2 cellular contexts compared by ENCODE assay signal in the genomic region with DNA sequence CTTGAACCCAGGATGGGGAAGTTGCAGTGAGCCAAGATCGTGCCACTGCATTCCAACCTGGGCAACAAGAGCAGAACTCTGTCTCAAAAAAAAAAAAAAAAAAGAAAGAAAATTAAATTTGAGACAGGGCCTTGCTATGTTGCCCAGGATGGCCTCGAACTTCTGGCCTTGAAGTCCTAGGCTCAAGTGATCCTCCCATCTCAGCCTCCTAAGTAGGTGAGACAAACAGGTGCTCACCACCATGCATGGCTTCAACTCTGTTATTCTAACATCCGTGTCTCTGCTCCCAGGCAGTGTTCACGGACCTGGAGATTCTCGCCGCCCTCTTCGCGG.
TF ChIP-seq lines count a peak whose summit lies in the region.

No MANE protein-coding gene starts in this region.

TF ChIP-seq in HCT116, 20 proteins besides CTCF, POLR2A, EP300 and RAD21:
- TF ChIP-seq, protein P1, sequence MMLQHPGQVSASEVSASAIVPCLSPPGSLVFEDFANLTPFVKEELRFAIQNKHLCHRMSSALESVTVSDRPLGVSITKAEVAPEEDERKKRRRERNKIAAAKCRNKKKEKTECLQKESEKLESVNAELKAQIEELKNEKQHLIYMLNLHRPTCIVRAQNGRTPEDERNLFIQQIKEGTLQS (IDR thresholded peaks at IDR 0.05) = no peak
- TF ChIP-seq POLR2AphosphoS5 (IDR thresholded peaks at IDR 0.05; ENCODE audit: low read depth, low read length) (no peak), JUND (IDR thresholded peaks at IDR 0.05) (no peak), ZNF274 (IDR thresholded peaks at IDR 0.05; ENCODE audit: low read depth, low read length) (no peak), SIN3A (IDR thresholded peaks at IDR 0.05; ENCODE audit: low read depth) (no peak)
- TF ChIP-seq, protein P2, sequence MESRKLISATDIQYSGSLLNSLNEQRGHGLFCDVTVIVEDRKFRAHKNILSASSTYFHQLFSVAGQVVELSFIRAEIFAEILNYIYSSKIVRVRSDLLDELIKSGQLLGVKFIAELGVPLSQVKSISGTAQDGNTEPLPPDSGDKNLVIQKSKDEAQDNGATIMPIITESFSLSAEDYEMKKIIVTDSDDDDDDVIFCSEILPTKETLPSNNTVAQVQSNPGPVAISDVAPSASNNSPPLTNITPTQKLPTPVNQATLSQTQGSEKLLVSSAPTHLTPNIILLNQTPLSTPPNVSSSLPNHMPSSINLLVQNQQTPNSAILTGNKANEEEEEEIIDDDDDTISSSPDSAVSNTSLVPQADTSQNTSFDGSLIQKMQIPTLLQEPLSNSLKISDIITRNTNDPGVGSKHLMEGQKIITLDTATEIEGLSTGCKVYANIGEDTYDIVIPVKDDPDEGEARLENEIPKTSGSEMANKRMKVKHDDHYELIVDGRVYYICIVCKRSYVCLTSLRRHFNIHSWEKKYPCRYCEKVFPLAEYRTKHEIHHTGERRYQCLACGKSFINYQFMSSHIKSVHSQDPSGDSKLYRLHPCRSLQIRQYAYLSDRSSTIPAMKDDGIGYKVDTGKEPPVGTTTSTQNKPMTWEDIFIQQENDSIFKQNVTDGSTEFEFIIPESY (IDR thresholded peaks at IDR 0.05; ENCODE audit: extremely low read depth, insufficient replicate concordance, low read length) = no peak

TF ChIP-seq in K562, 482 proteins besides CTCF, POLR2A, EP300 and RAD21 (continues in another document):
- TF ChIP-seq ZNF778 (CRISPR knock-in tag; IDR thresholded peaks at IDR 0.05) (no peak), ZC3H8 (IDR thresholded peaks at IDR 0.05) (no peak), SIN3B (IDR thresholded peaks at IDR 0.05; ENCODE audit: low read depth) (no peak), NFE2 (IDR thresholded peaks at IDR 0.05; ENCODE audit: low read depth) (no peak), HDAC8 (tag; IDR thresholded peaks at IDR 0.05) (no peak), KAT2B (IDR thresholded peaks at IDR 0.05; ENCODE audit: low read depth, low read length) (no peak), ZNF764 (CRISPR knock-in tag; IDR thresholded peaks at IDR 0.05; ENCODE audit: low read depth) (0 out of 2 replicates have a peak, but pooled peaks have one; percentile 10), ZNF324 (CRISPR knock-in tag; IDR thresholded peaks at IDR 0.05) (no peak), YBX1 (IDR thresholded peaks at IDR 0.05) (no peak), STAT5B (CRISPR knock-in tag; IDR thresholded peaks at IDR 0.05) (no peak), HNRNPH1 (optimal IDR thresholded peaks at IDR 0.05; ENCODE audit: low read depth, low read length) (no peak), MCM7 (IDR thresholded peaks at IDR 0.05) (no peak), MCM2 (IDR thresholded peaks at IDR 0.05; ENCODE audit: low read depth) (no peak)
- TF ChIP-seq, protein P3, sequence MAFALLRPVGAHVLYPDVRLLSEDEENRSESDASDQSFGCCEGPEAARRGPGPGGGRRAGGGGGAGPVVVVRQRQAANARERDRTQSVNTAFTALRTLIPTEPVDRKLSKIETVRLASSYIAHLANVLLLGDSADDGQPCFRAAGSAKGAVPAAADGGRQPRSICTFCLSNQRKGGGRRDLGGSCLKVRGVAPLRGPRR (CRISPR knock-in tag; IDR thresholded peaks at IDR 0.05) = no peak
- TF ChIP-seq, protein P4, sequence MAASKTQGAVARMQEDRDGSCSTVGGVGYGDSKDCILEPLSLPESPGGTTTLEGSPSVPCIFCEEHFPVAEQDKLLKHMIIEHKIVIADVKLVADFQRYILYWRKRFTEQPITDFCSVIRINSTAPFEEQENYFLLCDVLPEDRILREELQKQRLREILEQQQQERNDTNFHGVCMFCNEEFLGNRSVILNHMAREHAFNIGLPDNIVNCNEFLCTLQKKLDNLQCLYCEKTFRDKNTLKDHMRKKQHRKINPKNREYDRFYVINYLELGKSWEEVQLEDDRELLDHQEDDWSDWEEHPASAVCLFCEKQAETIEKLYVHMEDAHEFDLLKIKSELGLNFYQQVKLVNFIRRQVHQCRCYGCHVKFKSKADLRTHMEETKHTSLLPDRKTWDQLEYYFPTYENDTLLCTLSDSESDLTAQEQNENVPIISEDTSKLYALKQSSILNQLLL (CRISPR knock-in tag; IDR thresholded peaks at IDR 0.05; ENCODE audit: borderline replicate concordance) = no peak
- TF ChIP-seq, protein P5, sequence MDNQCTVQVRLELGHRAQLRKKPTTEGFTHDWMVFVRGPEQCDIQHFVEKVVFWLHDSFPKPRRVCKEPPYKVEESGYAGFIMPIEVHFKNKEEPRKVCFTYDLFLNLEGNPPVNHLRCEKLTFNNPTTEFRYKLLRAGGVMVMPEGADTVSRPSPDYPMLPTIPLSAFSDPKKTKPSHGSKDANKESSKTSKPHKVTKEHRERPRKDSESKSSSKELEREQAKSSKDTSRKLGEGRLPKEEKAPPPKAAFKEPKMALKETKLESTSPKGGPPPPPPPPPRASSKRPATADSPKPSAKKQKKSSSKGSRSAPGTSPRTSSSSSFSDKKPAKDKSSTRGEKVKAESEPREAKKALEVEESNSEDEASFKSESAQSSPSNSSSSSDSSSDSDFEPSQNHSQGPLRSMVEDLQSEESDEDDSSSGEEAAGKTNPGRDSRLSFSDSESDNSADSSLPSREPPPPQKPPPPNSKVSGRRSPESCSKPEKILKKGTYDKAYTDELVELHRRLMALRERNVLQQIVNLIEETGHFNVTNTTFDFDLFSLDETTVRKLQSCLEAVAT (IDR thresholded peaks at IDR 0.05) = no peak
- TF ChIP-seq, protein P6, sequence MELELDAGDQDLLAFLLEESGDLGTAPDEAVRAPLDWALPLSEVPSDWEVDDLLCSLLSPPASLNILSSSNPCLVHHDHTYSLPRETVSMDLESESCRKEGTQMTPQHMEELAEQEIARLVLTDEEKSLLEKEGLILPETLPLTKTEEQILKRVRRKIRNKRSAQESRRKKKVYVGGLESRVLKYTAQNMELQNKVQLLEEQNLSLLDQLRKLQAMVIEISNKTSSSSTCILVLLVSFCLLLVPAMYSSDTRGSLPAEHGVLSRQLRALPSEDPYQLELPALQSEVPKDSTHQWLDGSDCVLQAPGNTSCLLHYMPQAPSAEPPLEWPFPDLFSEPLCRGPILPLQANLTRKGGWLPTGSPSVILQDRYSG (tag; conservative IDR thresholded peaks at IDR 0.05; ENCODE audit: low read depth) = no peak
- TF ChIP-seq, protein P7, sequence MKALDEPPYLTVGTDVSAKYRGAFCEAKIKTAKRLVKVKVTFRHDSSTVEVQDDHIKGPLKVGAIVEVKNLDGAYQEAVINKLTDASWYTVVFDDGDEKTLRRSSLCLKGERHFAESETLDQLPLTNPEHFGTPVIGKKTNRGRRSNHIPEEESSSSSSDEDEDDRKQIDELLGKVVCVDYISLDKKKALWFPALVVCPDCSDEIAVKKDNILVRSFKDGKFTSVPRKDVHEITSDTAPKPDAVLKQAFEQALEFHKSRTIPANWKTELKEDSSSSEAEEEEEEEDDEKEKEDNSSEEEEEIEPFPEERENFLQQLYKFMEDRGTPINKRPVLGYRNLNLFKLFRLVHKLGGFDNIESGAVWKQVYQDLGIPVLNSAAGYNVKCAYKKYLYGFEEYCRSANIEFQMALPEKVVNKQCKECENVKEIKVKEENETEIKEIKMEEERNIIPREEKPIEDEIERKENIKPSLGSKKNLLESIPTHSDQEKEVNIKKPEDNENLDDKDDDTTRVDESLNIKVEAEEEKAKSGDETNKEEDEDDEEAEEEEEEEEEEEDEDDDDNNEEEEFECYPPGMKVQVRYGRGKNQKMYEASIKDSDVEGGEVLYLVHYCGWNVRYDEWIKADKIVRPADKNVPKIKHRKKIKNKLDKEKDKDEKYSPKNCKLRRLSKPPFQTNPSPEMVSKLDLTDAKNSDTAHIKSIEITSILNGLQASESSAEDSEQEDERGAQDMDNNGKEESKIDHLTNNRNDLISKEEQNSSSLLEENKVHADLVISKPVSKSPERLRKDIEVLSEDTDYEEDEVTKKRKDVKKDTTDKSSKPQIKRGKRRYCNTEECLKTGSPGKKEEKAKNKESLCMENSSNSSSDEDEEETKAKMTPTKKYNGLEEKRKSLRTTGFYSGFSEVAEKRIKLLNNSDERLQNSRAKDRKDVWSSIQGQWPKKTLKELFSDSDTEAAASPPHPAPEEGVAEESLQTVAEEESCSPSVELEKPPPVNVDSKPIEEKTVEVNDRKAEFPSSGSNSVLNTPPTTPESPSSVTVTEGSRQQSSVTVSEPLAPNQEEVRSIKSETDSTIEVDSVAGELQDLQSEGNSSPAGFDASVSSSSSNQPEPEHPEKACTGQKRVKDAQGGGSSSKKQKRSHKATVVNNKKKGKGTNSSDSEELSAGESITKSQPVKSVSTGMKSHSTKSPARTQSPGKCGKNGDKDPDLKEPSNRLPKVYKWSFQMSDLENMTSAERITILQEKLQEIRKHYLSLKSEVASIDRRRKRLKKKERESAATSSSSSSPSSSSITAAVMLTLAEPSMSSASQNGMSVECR (CRISPR knock-in tag; IDR thresholded peaks at IDR 0.05) = no peak
- TF ChIP-seq, protein P8, sequence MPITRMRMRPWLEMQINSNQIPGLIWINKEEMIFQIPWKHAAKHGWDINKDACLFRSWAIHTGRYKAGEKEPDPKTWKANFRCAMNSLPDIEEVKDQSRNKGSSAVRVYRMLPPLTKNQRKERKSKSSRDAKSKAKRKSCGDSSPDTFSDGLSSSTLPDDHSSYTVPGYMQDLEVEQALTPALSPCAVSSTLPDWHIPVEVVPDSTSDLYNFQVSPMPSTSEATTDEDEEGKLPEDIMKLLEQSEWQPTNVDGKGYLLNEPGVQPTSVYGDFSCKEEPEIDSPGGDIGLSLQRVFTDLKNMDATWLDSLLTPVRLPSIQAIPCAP (CRISPR knock-in tag; IDR thresholded peaks at IDR 0.05; ENCODE audit: borderline replicate concordance) = no peak
- TF ChIP-seq, protein P9, sequence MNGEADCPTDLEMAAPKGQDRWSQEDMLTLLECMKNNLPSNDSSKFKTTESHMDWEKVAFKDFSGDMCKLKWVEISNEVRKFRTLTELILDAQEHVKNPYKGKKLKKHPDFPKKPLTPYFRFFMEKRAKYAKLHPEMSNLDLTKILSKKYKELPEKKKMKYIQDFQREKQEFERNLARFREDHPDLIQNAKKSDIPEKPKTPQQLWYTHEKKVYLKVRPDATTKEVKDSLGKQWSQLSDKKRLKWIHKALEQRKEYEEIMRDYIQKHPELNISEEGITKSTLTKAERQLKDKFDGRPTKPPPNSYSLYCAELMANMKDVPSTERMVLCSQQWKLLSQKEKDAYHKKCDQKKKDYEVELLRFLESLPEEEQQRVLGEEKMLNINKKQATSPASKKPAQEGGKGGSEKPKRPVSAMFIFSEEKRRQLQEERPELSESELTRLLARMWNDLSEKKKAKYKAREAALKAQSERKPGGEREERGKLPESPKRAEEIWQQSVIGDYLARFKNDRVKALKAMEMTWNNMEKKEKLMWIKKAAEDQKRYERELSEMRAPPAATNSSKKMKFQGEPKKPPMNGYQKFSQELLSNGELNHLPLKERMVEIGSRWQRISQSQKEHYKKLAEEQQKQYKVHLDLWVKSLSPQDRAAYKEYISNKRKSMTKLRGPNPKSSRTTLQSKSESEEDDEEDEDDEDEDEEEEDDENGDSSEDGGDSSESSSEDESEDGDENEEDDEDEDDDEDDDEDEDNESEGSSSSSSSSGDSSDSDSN (IDR thresholded peaks at IDR 0.05; ENCODE audit: borderline replicate concordance in 1 of 2, low read depth in 2 of 2, low read length in 2 of 2) = no peak
- TF ChIP-seq, protein P10, sequence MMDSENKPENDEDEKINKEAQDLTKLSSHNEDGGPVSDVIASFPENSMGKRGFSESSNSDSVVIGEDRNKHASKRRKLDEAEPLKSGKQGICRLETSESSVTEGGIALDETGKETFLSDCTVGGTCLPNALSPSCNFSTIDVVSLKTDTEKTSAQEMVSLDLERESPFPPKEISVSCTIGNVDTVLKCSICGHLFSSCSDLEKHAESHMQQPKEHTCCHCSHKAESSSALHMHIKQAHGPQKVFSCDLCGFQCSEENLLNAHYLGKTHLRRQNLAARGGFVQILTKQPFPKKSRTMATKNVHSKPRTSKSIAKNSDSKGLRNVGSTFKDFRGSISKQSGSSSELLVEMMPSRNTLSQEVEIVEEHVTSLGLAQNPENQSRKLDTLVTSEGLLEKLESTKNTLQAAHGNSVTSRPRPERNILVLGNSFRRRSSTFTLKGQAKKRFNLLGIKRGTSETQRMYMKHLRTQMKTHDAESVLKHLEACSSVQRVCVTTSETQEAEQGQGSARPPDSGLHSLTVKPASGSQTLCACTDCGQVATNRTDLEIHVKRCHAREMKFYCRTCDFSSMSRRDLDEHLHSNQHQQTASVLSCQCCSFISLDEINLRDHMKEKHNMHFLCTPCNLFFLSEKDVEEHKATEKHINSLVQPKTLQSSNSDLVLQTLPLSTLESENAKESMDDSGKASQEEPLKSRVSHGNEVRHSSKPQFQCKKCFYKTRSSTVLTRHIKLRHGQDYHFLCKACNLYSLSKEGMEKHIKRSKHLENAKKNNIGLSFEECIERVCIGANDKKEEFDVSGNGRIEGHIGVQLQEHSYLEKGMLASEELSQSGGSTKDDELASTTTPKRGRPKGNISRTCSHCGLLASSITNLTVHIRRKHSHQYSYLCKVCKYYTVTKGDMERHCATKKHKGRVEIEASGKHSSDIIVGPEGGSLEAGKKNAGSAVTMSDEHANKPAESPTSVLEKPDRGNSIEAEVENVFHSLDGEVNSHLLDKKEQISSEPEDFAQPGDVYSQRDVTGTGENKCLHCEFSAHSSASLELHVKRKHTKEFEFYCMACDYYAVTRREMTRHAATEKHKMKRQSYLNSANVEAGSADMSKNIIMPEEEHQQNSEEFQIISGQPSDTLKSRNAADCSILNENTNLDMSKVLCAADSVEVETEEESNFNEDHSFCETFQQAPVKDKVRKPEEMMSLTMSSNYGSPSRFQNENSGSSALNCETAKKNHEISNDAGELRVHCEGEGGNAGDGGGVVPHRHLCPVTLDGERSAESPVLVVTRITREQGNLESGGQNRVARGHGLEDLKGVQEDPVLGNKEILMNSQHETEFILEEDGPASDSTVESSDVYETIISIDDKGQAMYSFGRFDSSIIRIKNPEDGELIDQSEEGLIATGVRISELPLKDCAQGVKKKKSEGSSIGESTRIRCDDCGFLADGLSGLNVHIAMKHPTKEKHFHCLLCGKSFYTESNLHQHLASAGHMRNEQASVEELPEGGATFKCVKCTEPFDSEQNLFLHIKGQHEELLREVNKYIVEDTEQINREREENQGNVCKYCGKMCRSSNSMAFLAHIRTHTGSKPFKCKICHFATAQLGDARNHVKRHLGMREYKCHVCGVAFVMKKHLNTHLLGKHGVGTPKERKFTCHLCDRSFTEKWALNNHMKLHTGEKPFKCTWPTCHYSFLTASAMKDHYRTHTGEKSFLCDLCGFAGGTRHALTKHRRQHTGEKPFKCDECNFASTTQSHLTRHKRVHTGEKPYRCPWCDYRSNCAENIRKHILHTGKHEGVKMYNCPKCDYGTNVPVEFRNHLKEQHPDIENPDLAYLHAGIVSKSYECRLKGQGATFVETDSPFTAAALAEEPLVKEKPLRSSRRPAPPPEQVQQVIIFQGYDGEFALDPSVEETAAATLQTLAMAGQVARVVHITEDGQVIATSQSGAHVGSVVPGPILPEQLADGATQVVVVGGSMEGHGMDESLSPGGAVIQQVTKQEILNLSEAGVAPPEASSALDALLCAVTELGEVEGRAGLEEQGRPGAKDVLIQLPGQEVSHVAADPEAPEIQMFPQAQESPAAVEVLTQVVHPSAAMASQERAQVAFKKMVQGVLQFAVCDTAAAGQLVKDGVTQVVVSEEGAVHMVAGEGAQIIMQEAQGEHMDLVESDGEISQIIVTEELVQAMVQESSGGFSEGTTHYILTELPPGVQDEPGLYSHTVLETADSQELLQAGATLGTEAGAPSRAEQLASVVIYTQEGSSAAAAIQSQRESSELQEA (IDR thresholded peaks at IDR 0.05; ENCODE audit: low read depth) = no peak
- TF ChIP-seq, protein P11, sequence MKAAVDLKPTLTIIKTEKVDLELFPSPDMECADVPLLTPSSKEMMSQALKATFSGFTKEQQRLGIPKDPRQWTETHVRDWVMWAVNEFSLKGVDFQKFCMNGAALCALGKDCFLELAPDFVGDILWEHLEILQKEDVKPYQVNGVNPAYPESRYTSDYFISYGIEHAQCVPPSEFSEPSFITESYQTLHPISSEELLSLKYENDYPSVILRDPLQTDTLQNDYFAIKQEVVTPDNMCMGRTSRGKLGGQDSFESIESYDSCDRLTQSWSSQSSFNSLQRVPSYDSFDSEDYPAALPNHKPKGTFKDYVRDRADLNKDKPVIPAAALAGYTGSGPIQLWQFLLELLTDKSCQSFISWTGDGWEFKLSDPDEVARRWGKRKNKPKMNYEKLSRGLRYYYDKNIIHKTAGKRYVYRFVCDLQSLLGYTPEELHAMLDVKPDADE (conservative IDR thresholded peaks at IDR 0.05; ENCODE audit: control insufficient read depth, low read depth, low read length) = 0 out of 2 replicates have a peak, but pooled peaks have one; percentile 29
